ENCODE assay signal across 8 cellular contexts in the genomic region with DNA sequence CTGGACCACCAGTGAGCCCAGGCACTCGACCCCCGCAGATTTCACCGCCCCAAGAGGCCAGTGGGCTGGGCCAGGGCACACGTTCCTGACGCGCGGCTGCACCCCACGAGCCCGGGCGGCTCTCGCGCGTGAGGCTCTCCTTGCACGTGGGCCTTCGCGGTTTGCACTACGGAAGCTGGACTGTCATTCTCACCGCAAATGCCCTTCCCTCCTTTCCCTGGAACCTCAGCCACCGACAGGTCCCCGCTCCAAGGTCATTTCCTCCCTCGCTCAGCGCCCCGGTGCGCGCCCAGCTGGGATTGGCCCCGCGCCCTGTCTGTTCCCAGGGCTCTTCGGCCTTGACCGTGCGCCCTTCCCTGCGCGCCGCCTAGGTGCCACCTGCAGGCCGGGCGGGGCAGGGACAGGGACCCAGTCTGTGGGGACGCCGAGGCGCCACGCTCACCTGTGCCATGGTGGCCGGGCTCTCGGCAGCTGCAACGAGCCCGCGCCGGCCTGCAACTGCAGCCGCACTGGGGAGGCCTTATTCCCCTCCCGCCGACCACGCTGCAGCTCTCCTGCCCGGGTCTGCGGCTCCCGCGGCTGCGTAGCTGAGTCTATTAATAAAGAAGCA. TPM values are rescaled to one million over a fixed set of nuclear protein-coding genes. Genes with fewer than 3 reads are reported as not detected.
DNase-seq lines count a peak whose midpoint lies in the region; ATAC-seq, FAIRE-seq and TF ChIP-seq lines count a peak whose summit lies in the region.

No MANE protein-coding gene starts in this region.

- TF ChIP-seq CTCF in CD14-positive monocyte (IDR thresholded peaks at IDR 0.05) (peak; percentile 57), LNCAP (IDR thresholded peaks at IDR 0.05) (peak; percentile 85), astrocyte (IDR thresholded peaks at IDR 0.05; ENCODE audit: insufficient read depth, low read depth, low read length) (no peak), kidney (IDR thresholded peaks at IDR 0.05; ENCODE audit: borderline replicate concordance, extremely low read depth, insufficient read depth) (peak; percentile 67)

- H3K4me1 Mint-ChIP-seq in CD14-positive monocyte, result peaks cover 32% of the 10 kb centered on the region
- peaks cover 4% of the 10 kb centered on the region for H3K4me1 Mint-ChIP-seq in astrocyte (ENCODE audit: low read depth, unreplicated experiment)

- peak overlapping the region; percentile 68 for H2AFZ ChIP-seq in astrocyte (ENCODE audit: low read depth, low read length)

- intact Hi-C loops in CD14-positive monocyte (cut with micrococcal nuclease), result loop anchor here (5.0 kb wide), 1 partner anchor 58 kb away; a partner anchor contains a TSS
- intact Hi-C loops in kidney (cut with DNase I), result no loop called here

- H3K9me3 Mint-ChIP-seq in CD14-positive monocyte, result no peaks in the 10 kb centered on the region
- H3K9me3 Mint-ChIP-seq in astrocyte (ENCODE audit: unreplicated experiment), result no peaks in the 10 kb centered on the region

- peaks cover 39% of the 10 kb centered on the region for H3K27me3 ChIP-seq in astrocyte (ENCODE audit: insufficient read depth, low read length)

- no peaks in the 10 kb centered on the region for H3K79me2 ChIP-seq in astrocyte (ENCODE audit: insufficient read depth, low read length)

- no peaks in the 10 kb centered on the region for H3K36me3 ChIP-seq in astrocyte (ENCODE audit: insufficient read depth, low read length)
- no peaks in the 10 kb centered on the region for H3K36me3 ChIP-seq in kidney (ENCODE audit: control insufficient read depth in 1 of 2, insufficient read depth in 2 of 2, low read length in 2 of 2)

- H3K4me3 ChIP-seq in astrocyte (ENCODE audit: insufficient read depth, low read depth, low read length) (peak overlapping the region; percentile 40), kidney (ENCODE audit: low read length in 2 of 2) (peak overlapping the region; percentile 64 to 66)

- H3K9me3 ChIP-seq in astrocyte (ENCODE audit: insufficient read depth, low read depth, low read length), result no peaks in the 10 kb centered on the region
- H3K9me3 ChIP-seq in kidney (ENCODE audit: control insufficient read depth in 1 of 2, low read length in 2 of 2), result no peaks in the 10 kb centered on the region

- no peaks in the 10 kb centered on the region for H3K36me3 Mint-ChIP-seq in CD14-positive monocyte
- no peaks in the 10 kb centered on the region for H3K36me3 Mint-ChIP-seq in astrocyte (ENCODE audit: low read depth, unreplicated experiment)

- H3K4me2 ChIP-seq in astrocyte (ENCODE audit: low read length), result peak overlapping the region; percentile 84

- peaks cover 4 to 16% (median 6%) of the 10 kb centered on the region in 3 donors for H3K27me3 Mint-ChIP-seq in CD14-positive monocyte (ENCODE audit: low read depth in 3 of 3)
- H3K27me3 Mint-ChIP-seq in astrocyte (ENCODE audit: low read depth, unreplicated experiment), result peaks cover 64% of the 10 kb centered on the region

- H3K4me3 Mint-ChIP-seq in CD14-positive monocyte (peak overlapping the region; percentile 95 to 97), astrocyte (ENCODE audit: unreplicated experiment) (peak overlapping the region; percentile 50)

- H3K27ac ChIP-seq in astrocyte (ENCODE audit: low read depth, low read length), result no peak overlapping the region
- peak overlapping the region; percentile 78 for H3K27ac ChIP-seq in kidney (ENCODE audit: low read depth in 2 of 2, low read length in 2 of 2)

- H3K27ac Mint-ChIP-seq in CD14-positive monocyte (peak overlapping the region in 6 of 7 donors; percentile 57 to 88 (median 80)), astrocyte (ENCODE audit: unreplicated experiment) (no peak overlapping the region)

- FAIRE-seq in astrocyte (lab: Jason Lieb, UNC) (no peak), kidney (lab: Jason Lieb, UNC) (no peak)

- H3K9ac ChIP-seq in astrocyte (ENCODE audit: low read length) (no peak overlapping the region), kidney (ENCODE audit: low read length in 2 of 2) (peak overlapping the region; percentile 44 to 55)

- peaks cover 6% of the 10 kb centered on the region for H4K20me1 ChIP-seq in astrocyte (ENCODE audit: insufficient read depth, low read length)

- peak; percentile 38 for ATAC-seq in GM19455 (IDR thresholded peaks at IDR 0.05; ENCODE audit: unreplicated experiment)

- peaks cover 26% of the 10 kb centered on the region for H3K4me1 ChIP-seq in astrocyte (ENCODE audit: insufficient read depth, low read length)
- peaks cover 15 to 21% of the 10 kb centered on the region in 2 donors for H3K4me1 ChIP-seq in kidney (ENCODE audit: control insufficient read depth in 1 of 2, insufficient read depth in 1 of 2, low read depth in 1 of 2, low read length in 2 of 2)

- DNase-seq in CD14-positive monocyte (ENCODE audit: low spot score), result no peak
- peak; percentile 51 to 84 (median 64) for DNase-seq in T-helper 1 cell
- peak; percentile 32 for DNase-seq in astrocyte (ENCODE audit: low read depth)
- DNase-seq in kidney, result peak; percentile 94
- peak; percentile 67 to 74 for DNase-seq in stimulated activated CD4-positive, alpha-beta T cell treated with anti-CD3 and anti-CD28 coated beads, Interleukin-4, amount 100 ng/mL, for 4 hours
- no peak for DNase-seq in middle frontal gyrus (ENCODE audit: extremely low spot score, low spot score)

RNA-seq across cellular contexts. Expression of a gene that starts 2.1 kb away (rescaled TPM):
- 1 to 10 TPM; 5.6 to 7.0 TPM for polyA plus RNA-seq in CD14-positive monocyte
- 2.3 and 2.8 TPM in 2 replicates for total RNA-seq in astrocyte
- total RNA-seq in kidney, result 61.5 TPM
- 51.3 TPM for polyA plus RNA-seq in kidney (ENCODE audit: insufficient read depth, low read depth, low replicate concordance)

RNA-seq across cellular contexts. Expression of a gene that starts 59.8 kb away (rescaled TPM):
- polyA plus RNA-seq in CD14-positive monocyte (100 to 1,000 TPM; 104 to 138 TPM), kidney (ENCODE audit: insufficient read depth, low read depth, low replicate concordance) (147 TPM)
- total RNA-seq in astrocyte (67.4 and 69.1 TPM in 2 replicates), kidney (45.0 TPM)

RNA-seq across cellular contexts. Expression of a gene that starts 59.9 kb away (rescaled TPM):
- polyA plus RNA-seq in CD14-positive monocyte (1 to 10 TPM; 3.9 to 6.0 TPM), kidney (ENCODE audit: insufficient read depth, low read depth, low replicate concordance) (8.8 TPM)
- total RNA-seq in astrocyte (14.0 and 14.9 TPM in 2 replicates), kidney (19.6 TPM)

Comparison
In these comparisons a context has a peak if more than half of its experiments do, and no peak if none do; other contexts are left out.
1. DNase-seq: peak in T-helper 1 cell (5 of 5), astrocyte (single experiment), kidney (single experiment) and stimulated activated CD4-positive, alpha-beta T cell treated with anti-CD3 and anti-CD28 coated beads, Interleukin-4, amount 100 ng/mL, for 4 hours (2 of 2); none in CD14-positive monocyte (single experiment) and middle frontal gyrus (single experiment).
2. RNA of a gene that starts 2.1 kb away (total RNA-seq): 61.5 TPM in kidney (single experiment); 2.3 to 2.8 TPM in astrocyte; every median in the first group is over 10 times any median in the second.